In the genomic region with DNA sequence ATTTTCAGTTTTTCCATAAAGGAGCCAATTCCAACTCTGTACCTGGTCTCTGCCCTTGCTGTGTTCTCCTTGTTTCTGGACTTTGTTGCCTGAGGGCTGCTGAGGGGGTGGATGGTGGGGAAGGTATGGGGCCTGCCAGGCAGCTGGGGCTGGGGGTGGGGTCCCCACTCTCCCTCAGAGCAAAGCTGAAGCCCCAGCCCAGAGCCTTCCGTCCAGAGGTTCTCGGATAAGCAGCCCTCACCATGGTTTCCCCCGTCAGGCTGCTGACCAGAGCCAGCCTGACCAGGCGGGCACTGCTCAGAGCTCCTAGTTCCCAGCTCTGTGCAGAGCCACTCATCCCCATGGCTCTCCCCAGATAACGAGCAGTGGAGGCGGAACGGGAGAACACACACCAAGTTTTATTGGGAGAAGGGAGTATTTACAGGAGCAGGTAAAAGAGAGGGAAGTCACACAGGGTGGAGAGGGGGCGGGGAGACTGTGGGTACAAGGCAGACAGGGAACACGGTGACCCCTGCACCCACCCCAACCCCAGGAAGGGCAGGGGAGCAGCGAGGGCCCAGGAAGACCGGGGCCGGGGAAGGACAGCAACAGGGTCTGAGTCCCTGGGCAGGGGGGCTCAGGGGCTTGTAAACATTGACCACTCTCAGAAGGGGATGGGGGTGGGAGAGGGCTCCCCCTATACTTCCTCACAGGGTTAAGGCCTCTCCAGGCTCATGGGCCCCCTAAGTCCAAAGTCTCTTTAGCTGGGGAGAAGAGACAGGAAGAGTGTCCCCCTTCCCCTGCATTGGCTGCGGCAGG, we compare ENCODE assay signal across 11 cellular contexts. TPM values are rescaled to one million over a fixed set of nuclear protein-coding genes. Genes with fewer than 3 reads are reported as not detected.
A peak's percentile ranks its signal among the peaks of the same experiment; 100 is the strongest.
DNase-seq lines count a peak whose midpoint lies in the region; ATAC-seq, FAIRE-seq and TF ChIP-seq lines count a peak whose summit lies in the region.
"Had no signal": no experiment of that assay in that cellular context is flagged by ENCODE, and none has a peak within 500 bp of the region (broad histone marks: within the 10 kb centered on the region; RNA-seq: fewer than 3 reads in every experiment).

No MANE protein-coding gene starts in this region.

- TF ChIP-seq CTCF in dorsolateral prefrontal cortex (IDR thresholded peaks at IDR 0.05 in 54 of 56, conservative IDR thresholded peaks at IDR 0.05 in 2 of 56; ENCODE audit: low read depth in 1 of 56, partially characterized antibody in 56 of 56) = no peak
- no peak for TF ChIP-seq CTCF in osteoblast (IDR thresholded peaks at IDR 0.05; ENCODE audit: extremely low read depth, low read depth, low read length)
- TF ChIP-seq CTCF in colonic mucosa (IDR thresholded peaks at IDR 0.05) = no peak

- H4K20me1 ChIP-seq in osteoblast (ENCODE audit: insufficient read depth, low read length) = peaks cover 38% of the 10 kb centered on the region

- H3K9ac ChIP-seq in HUES48 (ENCODE audit: low read depth, low read length) = no peak overlapping the region
- no peak overlapping the region for H3K9ac ChIP-seq in colonic mucosa (ENCODE audit: low read depth in 2 of 2, low read length in 2 of 2)

- no peak overlapping the region for H3K4me3 ChIP-seq in HUES48 (ENCODE audit: low read depth, low read length)
- no peak overlapping the region for H3K4me3 ChIP-seq in dorsolateral prefrontal cortex
- no peak overlapping the region for H3K4me3 ChIP-seq in osteoblast (ENCODE audit: insufficient read depth, low read length)
- no peak overlapping the region for H3K4me3 ChIP-seq in colonic mucosa

- H3K4me1 ChIP-seq in HUES48 (ENCODE audit: control insufficient read depth, insufficient read depth, low read length) (no peaks in the 10 kb centered on the region), osteoblast (ENCODE audit: insufficient read depth, low read length) (peaks cover 3% of the 10 kb centered on the region), colonic mucosa (no peaks in the 10 kb centered on the region)

- H3K79me2 ChIP-seq in osteoblast (ENCODE audit: insufficient read depth, low read length) = peaks cover 40% of the 10 kb centered on the region

- H3K4me2 ChIP-seq in osteoblast (ENCODE audit: insufficient read depth, low read length) = no peak overlapping the region

- no peaks in the 10 kb centered on the region for H3K27me3 ChIP-seq in HUES48 (ENCODE audit: control insufficient read depth, insufficient read depth, low read length)
- H3K27me3 ChIP-seq in dorsolateral prefrontal cortex = no peaks in the 10 kb centered on the region
- no peaks in the 10 kb centered on the region for H3K27me3 ChIP-seq in osteoblast (ENCODE audit: insufficient read depth, low read length)
- no peaks in the 10 kb centered on the region for H3K27me3 ChIP-seq in colonic mucosa

- H3K9me3 ChIP-seq in HUES48 (ENCODE audit: control insufficient read depth, insufficient read depth, low read length) = no peaks in the 10 kb centered on the region
- H3K9me3 ChIP-seq in osteoblast (ENCODE audit: low read depth, low read length) = no peaks in the 10 kb centered on the region
- H3K9me3 ChIP-seq in colonic mucosa = no peaks in the 10 kb centered on the region

- DNase-seq in dorsolateral prefrontal cortex (no peak), osteoblast (ENCODE audit: insufficient read length, low spot score, missing footprints) (peak; percentile 89), cortex of kidney (lab: John Stamatoyannopoulos, UW) (no peak), colonic mucosa (no peak), NCI-H510A treated with DMSO at 0.1 percent for 48 hours (lab: John Stamatoyannopoulos, UW) (no peak)
- DNase-seq: foreskin melanocyte had no signal

- FAIRE-seq in G401.6 (lab: Jason Lieb, UNC) = peak; percentile 78

- H3K27ac ChIP-seq in HUES48 (ENCODE audit: low read depth, low read length) (peak overlapping the region; percentile 50), dorsolateral prefrontal cortex (peak overlapping the region in 33 of 59 donors; percentile 0 to 96 (median 41)), osteoblast (ENCODE audit: low read depth, low read length) (no peak overlapping the region), colonic mucosa (no peak overlapping the region)

- intact Hi-C loops in dorsolateral prefrontal cortex (cut with DNase I) (loop anchor here (2.0 to 5.0 kb wide), 3 partner anchors 13 to 202 kb away; partner anchors contain the start of genes MOSPD3 (in 1 of the 2) and TSC22D4 (in 1 of the 2)), colonic mucosa (cut with DNase I) (loop anchor here (10.0 kb wide), 1 partner anchor 75 kb away; the partner anchor contains the start of gene PCOLCE)

- no peak overlapping the region for H2AFZ ChIP-seq in osteoblast (ENCODE audit: low read length)

- H3K36me3 ChIP-seq in HUES48 (ENCODE audit: control insufficient read depth, insufficient read depth, low read length) (peaks cover 78% of the 10 kb centered on the region), osteoblast (ENCODE audit: insufficient read depth, low read length) (peaks cover 50% of the 10 kb centered on the region), colonic mucosa (peaks cover 32% of the 10 kb centered on the region)

- no peak for ATAC-seq in GM18520 (IDR thresholded peaks at IDR 0.05; ENCODE audit: unreplicated experiment)

RNA-seq across cellular contexts. Expression of gene GNB2, which starts 5.8 kb away (rescaled TPM):
- 100 to 1,000 TPM; 119 to 205 (median 150) TPM for total RNA-seq in dorsolateral prefrontal cortex
- 72.7 and 84.6 TPM in 2 replicates for total RNA-seq in osteoblast
- 100 to 1,000 TPM; 292 to 312 TPM for total RNA-seq in colonic mucosa

RNA-seq across cellular contexts. Expression of gene GIGYF1, which starts 14.7 kb away (rescaled TPM):
- total RNA-seq in dorsolateral prefrontal cortex = 10 to 100 TPM; 35.0 to 77.6 (median 49.7) TPM
- total RNA-seq in osteoblast = 28.9 and 29.3 TPM in 2 replicates
- total RNA-seq in colonic mucosa = 10 to 100 TPM; 20.9 to 33.4 TPM

RNA-seq across cellular contexts. Expression of gene ACTL6B, which starts 23.1 kb away (rescaled TPM):
- total RNA-seq in dorsolateral prefrontal cortex (10 to 100 TPM; 20.5 to 98.3 (median 64.7) TPM), osteoblast (not detected in 2 replicates), colonic mucosa (under 1 TPM in 1 of 2 donors, not detected in 1; 0.29 TPM)
- total RNA-seq: activated CD4-positive, alpha-beta T cell treated with anti-CD3 and anti-CD28 coated beads, Interleukin-2, amount 10 ng/mL, durations not matched to agents 24 days and 14 days; subcutaneous adipose tissue had no signal

RNA-seq across cellular contexts. Expression of gene POP7, which starts 26.6 kb away (rescaled TPM):
- total RNA-seq in dorsolateral prefrontal cortex (10 to 100 TPM; 20.7 to 61.9 (median 42.4) TPM), osteoblast (25.7 and 27.1 TPM in 2 replicates), colonic mucosa (10 to 100 TPM; 28.8 to 43.4 TPM)

RNA-seq across cellular contexts. Expression of gene TFR2, which starts 38.0 kb away (rescaled TPM):
- total RNA-seq in dorsolateral prefrontal cortex (10 to 100 TPM in 80 of 120 experiments, 1 to 10 TPM in 40; 4.8 to 19.8 (median 11.4) TPM), osteoblast (under 0.01 and 0.29 TPM in 2 replicates), colonic mucosa (1 to 10 TPM; 1.8 to 2.3 TPM)

Comparison
In these comparisons a context has a peak if more than half of its experiments do, and no peak if none do; other contexts are left out.
1. H3K27ac ChIP-seq: peak in HUES48 (single experiment) and dorsolateral prefrontal cortex (33 of 59); none in osteoblast (single experiment) and colonic mucosa (single experiment).
2. RNA of gene ACTL6B, which starts 23.1 kb away (total RNA-seq): 20.5 to 98.3 TPM in dorsolateral prefrontal cortex; 0.29 TPM in colonic mucosa and not detected in osteoblast; every median in the first group is over 10 times any median in the second.